Comparison of ENCODE assay signal across 8 cellular contexts in the genomic region with DNA sequence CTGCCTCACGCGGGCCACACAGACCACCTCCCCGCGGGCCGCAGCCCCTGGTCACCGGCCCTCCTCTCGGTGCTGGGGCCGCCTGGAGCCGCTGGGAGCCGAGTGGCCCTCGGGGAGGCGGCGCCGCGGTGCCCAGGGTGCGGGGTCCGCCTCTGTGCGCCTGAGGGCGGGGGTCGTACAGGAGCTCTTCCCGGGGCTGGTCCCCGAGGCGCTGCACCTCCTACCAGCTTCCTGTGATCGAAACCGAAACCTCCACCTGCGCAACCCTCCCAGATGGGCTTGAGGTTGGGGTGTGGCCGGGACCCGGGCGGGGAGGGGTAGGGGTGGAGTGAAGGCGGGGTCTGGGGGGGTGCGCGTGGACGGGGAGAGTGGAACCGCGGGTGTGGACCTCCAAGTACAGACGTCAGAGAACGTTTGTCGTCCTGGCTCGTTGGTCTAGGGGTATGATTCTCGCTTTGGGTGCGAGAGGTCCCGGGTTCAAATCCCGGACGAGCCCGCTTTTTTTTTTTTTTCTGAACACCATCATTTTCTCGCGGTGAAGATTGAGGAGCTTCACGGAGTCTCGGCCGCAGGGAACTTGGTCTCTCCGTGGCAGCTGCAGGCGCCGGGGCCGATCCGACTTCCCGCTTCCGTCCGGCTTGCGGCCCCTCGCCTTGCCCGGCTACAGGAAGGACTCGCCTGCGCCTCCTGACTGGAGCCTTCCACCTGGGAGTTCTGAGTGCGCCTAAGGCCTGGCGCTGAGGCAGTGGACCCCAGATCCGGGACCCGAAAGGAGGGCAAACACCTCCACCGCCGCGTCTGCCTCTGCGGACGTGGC. TPM values are rescaled to one million over a fixed set of nuclear protein-coding genes. Genes with fewer than 3 reads are reported as not detected.
DNase-seq lines count a peak whose midpoint lies in the region; ATAC-seq and TF ChIP-seq lines count a peak whose summit lies in the region.

No MANE protein-coding gene starts in this region.

- H3K27me3 Mint-ChIP-seq in activated CD8-positive, alpha-beta T cell treated with anti-CD3 and anti-CD28 coated beads for 36 hours, result peaks cover 7% of the 10 kb centered on the region

- POLR2A ChIA-PET in activated CD8-positive, alpha-beta T cell treated with anti-CD3 and anti-CD28 coated beads for 36 hours (lab: Charles Lee), result interaction anchor here (0.5 to 4.5 kb wide), 9 partner anchors 9 to 124 kb away, joined by 3 to 21 read pairs (median 4); a partner anchor contains a TSS

- peaks cover 4% of the 10 kb centered on the region for H3K9me3 Mint-ChIP-seq in activated CD8-positive, alpha-beta T cell treated with anti-CD3 and anti-CD28 coated beads for 36 hours

- DNase-seq in NCI-H774 (lab: John Stamatoyannopoulos, UW) (peak; percentile 77), lung microvascular endothelial cell (ENCODE audit: low read depth in 2 of 2) (peak; percentile 83 to 85)
- DNase-seq in activated CD8-positive, alpha-beta T cell treated with anti-CD3 and anti-CD28 coated beads for 36 hours, result peak; percentile 91
- peak; percentile 64 to 83 (median 73) for DNase-seq in stimulated activated CD4-positive, alpha-beta T cell treated with anti-CD3 and anti-CD28 coated beads, TNF-alpha, amount 100 ng/mL, for 48 hours (ENCODE audit: low read depth in 3 of 3)

- no peaks in the 10 kb centered on the region for H3K4me1 ChIP-seq in ectodermal cell (ENCODE audit: control insufficient read depth, insufficient read depth, low read length)

- peaks cover 36% of the 10 kb centered on the region for H3K27me3 ChIP-seq in ectodermal cell (ENCODE audit: control insufficient read depth, insufficient read depth, low read length, poor library complexity, severe bottlenecking)

- no peaks in the 10 kb centered on the region for H3K36me3 ChIP-seq in ectodermal cell (ENCODE audit: control insufficient read depth, insufficient read depth, low read length)

- H3K4me1 Mint-ChIP-seq in activated CD8-positive, alpha-beta T cell treated with anti-CD3 and anti-CD28 coated beads for 36 hours (ENCODE audit: low read depth), result peaks cover 26% of the 10 kb centered on the region

- H3K9me3 ChIP-seq in ectodermal cell (ENCODE audit: control insufficient read depth, low read length), result no peaks in the 10 kb centered on the region

- ATAC-seq in HG03064 (IDR thresholded peaks at IDR 0.05; ENCODE audit: low read depth, unreplicated experiment) (peak; percentile 46), GM18520 (IDR thresholded peaks at IDR 0.05; ENCODE audit: unreplicated experiment) (no peak)
- peak; percentile 83 for ATAC-seq in activated CD8-positive, alpha-beta T cell treated with anti-CD3 and anti-CD28 coated beads for 36 hours

- H3K27ac Mint-ChIP-seq in activated CD8-positive, alpha-beta T cell treated with anti-CD3 and anti-CD28 coated beads for 36 hours, result peak overlapping the region; percentile 86

- CTCF ChIA-PET in activated CD8-positive, alpha-beta T cell treated with anti-CD3 and anti-CD28 coated beads for 36 hours (lab: Charles Lee), result interaction anchor here (0.6 to 2.6 kb wide), 7 partner anchors 10 to 295 kb away, joined by 3 to 20 read pairs (median 4); no protein-coding TSS in a partner anchor

- intact Hi-C loops in activated CD8-positive, alpha-beta T cell treated with anti-CD3 and anti-CD28 coated beads for 36 hours (cut with micrococcal nuclease), result loop anchor here (5.0 kb wide), 1 partner anchor 51 kb away; no protein-coding TSS in a partner anchor

- TF ChIP-seq CTCF in activated CD8-positive, alpha-beta T cell treated with anti-CD3 and anti-CD28 coated beads for 36 hours (IDR thresholded peaks at IDR 0.05), result no peak

- H3K4me3 ChIP-seq in GM08714 (ENCODE audit: low read length) (peak overlapping the region; percentile 88), ectodermal cell (ENCODE audit: insufficient read depth, low read depth, low read length) (peak overlapping the region; percentile 70)

- H3K27ac ChIP-seq in ectodermal cell (ENCODE audit: insufficient read depth, low read depth, low read length, poor library complexity, severe bottlenecking), result no peak overlapping the region

- 1% methylated on average over 72 of the region's 72 CpGs for WGBS in ectodermal cell, 2 experiments

- peak overlapping the region; percentile 80 for H3K4me3 Mint-ChIP-seq in activated CD8-positive, alpha-beta T cell treated with anti-CD3 and anti-CD28 coated beads for 36 hours

- no peaks in the 10 kb centered on the region for H3K36me3 Mint-ChIP-seq in activated CD8-positive, alpha-beta T cell treated with anti-CD3 and anti-CD28 coated beads for 36 hours (ENCODE audit: low read depth)

RNA-seq across cellular contexts. Expression of a gene that starts 23.9 kb away (rescaled TPM):
- 1 to 10 TPM; 6.1 to 7.5 TPM for total RNA-seq in activated CD8-positive, alpha-beta T cell treated with anti-CD3 and anti-CD28 coated beads for 36 hours
- 9.6 TPM for polyA plus RNA-seq in ectodermal cell (2013, experiment 1 of 4)
- 8.5 TPM for polyA plus RNA-seq in ectodermal cell (2013, experiment 2 of 4)
- polyA plus RNA-seq in ectodermal cell (2013, experiment 3 of 4), result 8.9 TPM
- polyA plus RNA-seq in ectodermal cell (2013, experiment 4 of 4), result 9.2 TPM
- total RNA-seq in lung microvascular endothelial cell, result 2.8 and 3.2 TPM in 2 replicates

RNA-seq across cellular contexts. Expression of a gene that starts 29.3 kb away (rescaled TPM):
- total RNA-seq in activated CD8-positive, alpha-beta T cell treated with anti-CD3 and anti-CD28 coated beads for 36 hours, result not detected
- polyA plus RNA-seq in ectodermal cell (2013, experiment 1 of 4), result not detected
- not detected for polyA plus RNA-seq in ectodermal cell (2013, experiment 2 of 4)
- not detected for polyA plus RNA-seq in ectodermal cell (2013, experiment 3 of 4)
- not detected for polyA plus RNA-seq in ectodermal cell (2013, experiment 4 of 4)
- not detected in 2 replicates for total RNA-seq in lung microvascular endothelial cell

RNA-seq across cellular contexts. Expression of a gene that starts 46.3 kb away (rescaled TPM):
- not detected for total RNA-seq in activated CD8-positive, alpha-beta T cell treated with anti-CD3 and anti-CD28 coated beads for 36 hours
- polyA plus RNA-seq in ectodermal cell (2013, experiment 1 of 4), result 19.7 TPM
- 19.5 TPM for polyA plus RNA-seq in ectodermal cell (2013, experiment 2 of 4)
- 16.9 TPM for polyA plus RNA-seq in ectodermal cell (2013, experiment 3 of 4)
- polyA plus RNA-seq in ectodermal cell (2013, experiment 4 of 4), result 17.8 TPM
- 12.3 and 12.6 TPM in 2 replicates for total RNA-seq in lung microvascular endothelial cell

RNA-seq across cellular contexts. Expression of a gene that starts 59.6 kb away (rescaled TPM):
- under 1 TPM; 0.09 to 0.25 TPM for total RNA-seq in activated CD8-positive, alpha-beta T cell treated with anti-CD3 and anti-CD28 coated beads for 36 hours
- 8.9 TPM for polyA plus RNA-seq in ectodermal cell (2013, experiment 1 of 4)
- 8.2 TPM for polyA plus RNA-seq in ectodermal cell (2013, experiment 2 of 4)
- polyA plus RNA-seq in ectodermal cell (2013, experiment 3 of 4), result 9.5 TPM
- polyA plus RNA-seq in ectodermal cell (2013, experiment 4 of 4), result 10.3 TPM
- total RNA-seq in lung microvascular endothelial cell, result under 0.01 TPM in 1 of 2 replicates, not detected in the other

Comparison
In these comparisons a context has a peak if more than half of its experiments do, and no peak if none do; other contexts are left out.
1. RNA of a gene that starts 46.3 kb away (total RNA-seq): 12.3 to 12.6 TPM in lung microvascular endothelial cell; not detected in activated CD8-positive, alpha-beta T cell treated with anti-CD3 and anti-CD28 coated beads for 36 hours; every median in the first group is over 10 times any median in the second.
2. Peak in every context shown above with its lines, with median percentiles within 50 percentile points of each other: DNase-seq.